8 cellular contexts compared by ENCODE assay signal in genomic region chr10:87093461-87094372, GRCh38.
DNase-seq lines count a peak whose midpoint lies in the region; ATAC-seq lines count a peak whose summit lies in the region.

No MANE protein-coding gene starts in this region.

- H3K27ac Mint-ChIP-seq in central memory CD8-positive, alpha-beta T cell (ENCODE audit: low read depth), result peak overlapping the region; percentile 87

- peak overlapping the region; percentile 90 for H3K27ac ChIP-seq in KOPT-K1 (ENCODE audit: low read depth, low read length, poor library complexity, severe bottlenecking)

- peak; percentile 45 for DNase-seq in GF-D8 (lab: John Stamatoyannopoulos, UW)
- peak; percentile 79 for DNase-seq in activated CD4-positive, CD25-positive, alpha-beta regulatory T cell treated with anti-CD3 and anti-CD28 coated beads, Interleukin-2, amount 50 U/mL, for 72 hours
- DNase-seq in central memory CD8-positive, alpha-beta T cell (ENCODE audit: low spot score in 2 of 2), result peak; percentile 32 to 43
- peak; percentile 36 for DNase-seq in kidney glomerular epithelial cell (lab: John Stamatoyannopoulos, UW)
- peak; percentile 70 to 72 for DNase-seq in stimulated activated CD4-positive, alpha-beta T cell treated with anti-CD3 and anti-CD28 coated beads, Interleukin-15, amount 100 ng/mL, for 48 hours (ENCODE audit: low read depth in 2 of 2)
- no peak for DNase-seq in NCI-H345 treated with DMSO at 0.1 percent for 48 hours (lab: John Stamatoyannopoulos, UW; ENCODE audit: unreplicated experiment)

- H3K36me3 Mint-ChIP-seq in central memory CD8-positive, alpha-beta T cell (ENCODE audit: insufficient read depth), result peaks cover 37% of the 10 kb centered on the region

- no peaks in the 10 kb centered on the region for H3K9me3 ChIP-seq in KOPT-K1 (ENCODE audit: insufficient read depth, low read length, poor library complexity, severe bottlenecking)

- H3K4me1 Mint-ChIP-seq in central memory CD8-positive, alpha-beta T cell, result peaks cover 53% of the 10 kb centered on the region

- H3K36me3 ChIP-seq in KOPT-K1 (ENCODE audit: insufficient read depth, low read length), result peaks cover 41% of the 10 kb centered on the region

- peak; percentile 29 for ATAC-seq in GM21737 (IDR thresholded peaks at IDR 0.05; ENCODE audit: unreplicated experiment)
- peak; percentile 4 for ATAC-seq in central memory CD8-positive, alpha-beta T cell (replicated peaks; ENCODE audit: extremely low read depth, poor library complexity, severe bottlenecking)

- peak overlapping the region; percentile 91 for H3K4me3 Mint-ChIP-seq in central memory CD8-positive, alpha-beta T cell

- no peaks in the 10 kb centered on the region for H3K9me3 Mint-ChIP-seq in central memory CD8-positive, alpha-beta T cell

- H3K27me3 Mint-ChIP-seq in central memory CD8-positive, alpha-beta T cell, result no peaks in the 10 kb centered on the region
